9 cellular contexts compared by ENCODE assay signal in the genomic region with DNA sequence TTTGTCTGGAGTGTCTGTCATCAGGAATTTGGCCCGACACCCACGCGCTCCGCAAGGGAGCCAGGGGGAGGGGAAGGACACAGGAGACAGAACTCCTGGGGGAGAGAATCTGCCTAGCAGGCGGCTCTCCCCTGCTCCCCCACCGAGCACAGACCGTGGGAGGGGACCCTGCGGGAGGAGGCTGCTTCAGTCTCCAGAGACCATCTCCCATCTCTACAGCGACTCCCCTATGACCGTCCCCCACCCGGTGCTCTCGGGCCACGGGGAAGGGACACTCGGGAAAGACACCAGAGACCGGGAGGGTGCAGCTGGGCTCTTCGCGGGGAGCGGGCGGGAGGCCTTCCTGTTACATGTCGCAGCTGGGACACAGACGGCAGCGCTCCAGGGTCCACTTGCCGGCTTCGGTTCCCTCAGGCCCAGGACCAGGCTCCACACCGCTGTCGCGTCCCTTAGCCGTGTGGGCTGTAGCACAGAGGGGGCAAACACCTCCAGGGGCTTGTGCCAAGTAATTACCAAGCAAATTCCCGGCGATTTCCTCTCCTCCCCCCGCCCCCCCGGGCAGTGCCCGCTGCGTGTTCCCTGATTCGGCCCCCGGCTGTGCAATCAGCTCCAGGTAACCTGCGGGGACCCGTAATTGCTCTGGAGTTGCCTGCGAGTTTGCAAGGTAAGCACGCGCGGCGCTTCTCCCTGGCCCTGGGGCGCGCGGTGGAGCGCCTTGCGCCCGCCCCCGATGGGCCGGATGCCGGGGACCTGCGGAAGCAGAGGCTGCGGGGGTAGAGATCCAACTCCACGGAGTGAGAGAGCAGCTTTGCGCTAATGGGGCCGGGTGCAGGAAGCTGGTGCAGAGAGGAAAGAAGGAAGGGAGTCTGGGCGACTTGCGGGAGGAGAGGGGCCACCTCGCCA.
DNase-seq lines count a peak whose midpoint lies in the region; ATAC-seq and TF ChIP-seq lines count a peak whose summit lies in the region.
"Had no signal": no experiment of that assay in that cellular context is flagged by ENCODE, and none has a peak within 500 bp of the region (broad histone marks: within the 10 kb centered on the region; RNA-seq: fewer than 3 reads in every experiment).

No MANE protein-coding gene starts in this region.

- H3K4me1 ChIP-seq in mesenchymal stem cell (ENCODE audit: control insufficient read depth, insufficient read depth, low read depth, low read length), result peaks cover 17% of the 10 kb centered on the region
- peaks cover 18% of the 10 kb centered on the region for H3K4me1 ChIP-seq in vagina

- 1% methylated on average over 58 of the region's 60 CpGs for WGBS in mesenchymal stem cell

- H3K9me3 ChIP-seq in mesenchymal stem cell (ENCODE audit: control insufficient read depth, low read length), result no peaks in the 10 kb centered on the region
- no peaks in the 10 kb centered on the region for H3K9me3 ChIP-seq in vagina

- no peak overlapping the region for H2AK5ac ChIP-seq in mesenchymal stem cell (ENCODE audit: low read length, severe bottlenecking)

- no peaks in the 10 kb centered on the region for H3K9me3 Mint-ChIP-seq in dendritic cell treated with granulocyte-macrophage colony-stimulating factor and Interleukin-4, amounts not matched to agents 40 ng/mL and 50 ng/mL, for 4 days
- H3K9me3 Mint-ChIP-seq: T-helper 1 cell treated with Interleukin-12 subunit alpha and Interleukin-12 subunit beta and Interleukin-4 antibody, amounts not matched to agents 30 μg/mL and 1 μg/mL, for 36 hours had no signal

- DNase-seq in Right ventricle myocardium inferior (ENCODE audit: missing footprints) (no peak), cardiac septum (ENCODE audit: low spot score) (no peak), mesenchymal stem cell (peak; percentile 29), vagina (ENCODE audit: extremely low spot score in 2 of 2) (no peak), NCI-H446 treated with DMSO at 0.1 percent for 48 hours (lab: John Stamatoyannopoulos, UW) (no peak)
- DNase-seq in stimulated activated CD4-positive, alpha-beta T cell treated with anti-CD3 and anti-CD28 coated beads, Interleukin-2, amount 100 ng/mL, for 48 hours, result no peak
- no peak for DNase-seq in activated T-cell treated with anti-CD3 and anti-CD28 coated beads, Interleukin-2, amount 50 U/mL, for 1 hour

- H3K14ac ChIP-seq in mesenchymal stem cell (ENCODE audit: low read length in 2 of 2), result no peak overlapping the region

- H4K91ac ChIP-seq in mesenchymal stem cell (ENCODE audit: low read length), result peak overlapping the region; percentile 31

- H3K18ac ChIP-seq in mesenchymal stem cell (ENCODE audit: low read depth in 1 of 2, low read length in 2 of 2), result peak overlapping the region in 1 of 2 experiments; percentile 58

- peak overlapping the region in 1 of 2 experiments; percentile 62 for H3K4me3 ChIP-seq in mesenchymal stem cell (ENCODE audit: insufficient read depth in 1 of 2, low read depth in 1 of 2, low read length in 2 of 2)
- peak overlapping the region; percentile 31 to 36 for H3K4me3 ChIP-seq in vagina

- H3K27me3 ChIP-seq in mesenchymal stem cell (ENCODE audit: control insufficient read depth in 1 of 2, insufficient read depth in 1 of 2, low read length in 2 of 2) (peaks cover 0 to 69% of the 10 kb centered on the region in 2 experiments), vagina (no peaks in the 10 kb centered on the region)

- no peak overlapping the region for H3K27ac Mint-ChIP-seq in dendritic cell treated with granulocyte-macrophage colony-stimulating factor and Interleukin-4, amounts not matched to agents 40 ng/mL and 50 ng/mL, for 4 days
- H3K27ac Mint-ChIP-seq: T-helper 1 cell treated with Interleukin-12 subunit alpha and Interleukin-12 subunit beta and Interleukin-4 antibody, amounts not matched to agents 30 μg/mL and 1 μg/mL, for 36 hours had no signal

- no peaks in the 10 kb centered on the region for H3K36me3 Mint-ChIP-seq in dendritic cell treated with granulocyte-macrophage colony-stimulating factor and Interleukin-4, amounts not matched to agents 40 ng/mL and 50 ng/mL, for 4 days (ENCODE audit: low read depth)

- no peak for TF ChIP-seq CTCF in vagina (IDR thresholded peaks at IDR 0.05)

- no peak overlapping the region for H3K23ac ChIP-seq in mesenchymal stem cell (ENCODE audit: low read length in 2 of 2)

- no peak overlapping the region for H3K9ac ChIP-seq in mesenchymal stem cell (ENCODE audit: low read length)

- no peak for TF ChIP-seq POLR2A in vagina (IDR thresholded peaks at IDR 0.05)

- H3K27ac ChIP-seq in mesenchymal stem cell (ENCODE audit: low read length, poor library complexity, severe bottlenecking) (peak overlapping the region; percentile 57), vagina (no peak overlapping the region)

- H2BK5ac ChIP-seq in mesenchymal stem cell (ENCODE audit: low read depth, low read length, poor library complexity, severe bottlenecking), result peak overlapping the region; percentile 49

- peak overlapping the region; percentile 47 for H3K4me3 Mint-ChIP-seq in dendritic cell treated with granulocyte-macrophage colony-stimulating factor and Interleukin-4, amounts not matched to agents 40 ng/mL and 50 ng/mL, for 4 days
- H3K4me3 Mint-ChIP-seq: T-helper 1 cell treated with Interleukin-12 subunit alpha and Interleukin-12 subunit beta and Interleukin-4 antibody, amounts not matched to agents 30 μg/mL and 1 μg/mL, for 36 hours had no signal

- peaks cover 18% of the 10 kb centered on the region for H3K4me1 Mint-ChIP-seq in dendritic cell treated with granulocyte-macrophage colony-stimulating factor and Interleukin-4, amounts not matched to agents 40 ng/mL and 50 ng/mL, for 4 days (ENCODE audit: low read depth)

- H3K36me3 ChIP-seq in mesenchymal stem cell (ENCODE audit: control insufficient read depth in 1 of 2, insufficient read depth in 2 of 2, low read depth in 1 of 2, low read length in 2 of 2) (no peaks in the 10 kb centered on the region), vagina (no peaks in the 10 kb centered on the region)

- H3K4me2 ChIP-seq in mesenchymal stem cell (ENCODE audit: low read length, poor library complexity, severe bottlenecking), result peak overlapping the region; percentile 81

- no peak overlapping the region for H2BK12ac ChIP-seq in mesenchymal stem cell (ENCODE audit: low read length in 2 of 2)

- peak overlapping the region in 1 of 2 experiments; percentile 54 for H3K4ac ChIP-seq in mesenchymal stem cell (ENCODE audit: low read depth in 1 of 2, low read length in 2 of 2)

- peaks cover 83% of the 10 kb centered on the region for H3K27me3 Mint-ChIP-seq in dendritic cell treated with granulocyte-macrophage colony-stimulating factor and Interleukin-4, amounts not matched to agents 40 ng/mL and 50 ng/mL, for 4 days

- H2AFZ ChIP-seq in mesenchymal stem cell (ENCODE audit: low read depth, low read length), result peak overlapping the region; percentile 36

- peak overlapping the region; percentile 40 for H2BK120ac ChIP-seq in mesenchymal stem cell (ENCODE audit: low read depth, low read length)

- no peaks in the 10 kb centered on the region for H3K79me1 ChIP-seq in mesenchymal stem cell (replicated peaks; ENCODE audit: low read length, poor library complexity, severe bottlenecking)

- H4K8ac ChIP-seq in mesenchymal stem cell (ENCODE audit: low read length), result peak overlapping the region; percentile 66

- intact Hi-C loops in Right ventricle myocardium inferior (cut with DNase I) (no loop called here), cardiac septum (cut with DNase I) (loop anchor here (5.0 kb wide), 1 partner anchor 37 kb away; no protein-coding TSS in a partner anchor), vagina (cut with DNase I) (no loop called here)
- intact Hi-C loops in dendritic cell treated with granulocyte-macrophage colony-stimulating factor and Interleukin-4, amounts not matched to agents 40 ng/mL and 50 ng/mL, for 4 days (cut with micrococcal nuclease), result loop anchor here (10.0 kb wide), 1 partner anchor 65 kb away; no protein-coding TSS in a partner anchor

- peak; percentile 58 for ATAC-seq in Right ventricle myocardium inferior

- no peak overlapping the region for H2BK15ac ChIP-seq in mesenchymal stem cell (ENCODE audit: low read depth, poor library complexity, severe bottlenecking)

Comparison
In these comparisons a context has a peak if more than half of its experiments do, and no peak if none do; other contexts are left out.
1. intact Hi-C loops: an anchor here in cardiac septum (5.0 kb wide) and dendritic cell treated with granulocyte-macrophage colony-stimulating factor and Interleukin-4, amounts not matched to agents 40 ng/mL and 50 ng/mL, for 4 days (10.0 kb wide); none called in Right ventricle myocardium inferior and vagina.